ENCODE assay signal across 25 cellular contexts in the genomic region with DNA sequence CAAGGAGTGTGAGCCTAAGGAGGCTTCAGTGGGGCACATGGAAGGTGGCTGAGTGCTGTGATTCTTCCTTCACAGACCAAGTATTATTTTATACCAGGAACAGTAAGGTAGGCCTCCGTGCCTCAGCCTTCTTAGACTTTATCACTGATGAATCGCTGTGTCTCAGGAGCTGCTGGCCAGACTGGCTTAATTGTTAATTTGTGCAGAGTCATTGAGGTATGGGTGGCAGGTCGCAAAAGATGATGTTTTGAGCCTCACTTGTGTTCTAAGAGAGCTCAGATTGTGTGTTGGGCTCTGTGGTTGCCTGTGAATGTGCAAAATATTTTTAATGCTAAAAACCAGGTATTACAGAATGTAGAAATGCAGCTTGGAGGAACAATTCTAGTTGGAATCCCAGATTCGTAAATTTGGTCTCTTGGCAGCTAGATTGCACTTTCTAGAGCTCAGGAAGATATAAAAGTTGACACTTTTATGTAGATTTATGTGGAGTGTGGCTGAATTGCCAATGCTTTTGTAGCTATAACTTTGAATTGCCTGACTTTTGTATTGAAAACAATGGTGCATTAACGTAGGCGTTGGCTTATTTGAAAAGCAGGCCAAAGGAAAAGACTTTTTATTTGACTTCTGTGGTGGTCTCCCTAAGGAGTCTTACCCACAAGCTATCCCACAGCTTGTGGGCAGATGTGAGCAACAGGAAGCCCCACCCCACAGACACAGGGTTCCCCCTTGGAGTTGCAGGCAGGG. TPM values are rescaled to one million over a fixed set of nuclear protein-coding genes. Genes with fewer than 3 reads are reported as not detected.
DNase-seq lines count a peak whose midpoint lies in the region; ATAC-seq, FAIRE-seq and TF ChIP-seq lines count a peak whose summit lies in the region.
"Had no signal": no experiment of that assay in that cellular context is flagged by ENCODE, and none has a peak within 500 bp of the region (broad histone marks: within the 10 kb centered on the region; RNA-seq: fewer than 3 reads in every experiment).

No MANE protein-coding gene starts in this region.

- H3K36me3 Mint-ChIP-seq in nephron (ENCODE audit: low read depth): peaks cover 16% of the 10 kb centered on the region

- peaks cover 47% of the 10 kb centered on the region for H3K4me1 Mint-ChIP-seq in nephron

- TF ChIP-seq POLR2A in K562 (conservative IDR thresholded peaks at IDR 0.05): no peak

- ATAC-seq in K562 (peak; percentile 64; the same call in 2 of the 3 replicates), HG03521 (IDR thresholded peaks at IDR 0.05; ENCODE audit: unreplicated experiment) (no peak)
- ATAC-seq: activated CD4-positive, CD25-positive, alpha-beta regulatory T cell treated with anti-CD3 and anti-CD28 coated beads, Interleukin-2, amount 50 U/mL, for 24 hours; activated naive CD4-positive, alpha-beta T cell treated with anti-CD3 and anti-CD28 coated beads, Interleukin-2, amount 50 U/mL, for 72 hours; left lobe of liver; psoas muscle had no signal

- H3K27ac ChIP-seq in BLaER1 (no peak overlapping the region), HEK293 (ENCODE audit: extremely low read depth, low read depth, low read length) (no peak overlapping the region), K562 (ENCODE audit: extremely low read depth, low read depth, low read length) (no peak overlapping the region)
- H3K27ac ChIP-seq: ascending aorta, esophagus squamous epithelium, psoas muscle, transverse colon had no signal

- no peaks in the 10 kb centered on the region for H3K9me1 ChIP-seq in K562 (ENCODE audit: control insufficient read depth, insufficient read depth, low read length)

- DNase-seq in K562 (ENCODE audit: extremely low read depth in 1 of 4, low spot score in 3 of 4) (no peak), RCC 7860 (ENCODE audit: low spot score) (no peak)
- no peak for DNase-seq in stimulated activated CD4-positive, alpha-beta T cell treated with anti-CD3 and anti-CD28 coated beads, Interleukin-4, amount 100 ng/mL, for 4 hours
- no peak for DNase-seq in activated CD4-positive, CD25-positive, alpha-beta regulatory T cell treated with anti-CD3 and anti-CD28 coated beads, Interleukin-2, amount 50 U/mL, for 72 hours
- DNase-seq: DMS79 treated with DMSO at 0.1 percent for 48 hours; effector CD4-positive, alpha-beta T cell; esophagus squamous epithelium; KG1; NCI-H1048; NCI-H2029 treated with DMSO at 0.1 percent for 48 hours; psoas muscle; RPMI8226; SK-N-SH; stimulated activated CD4-positive, alpha-beta T cell treated with anti-CD3 and anti-CD28 coated beads, Interleukin-4, amount 100 ng/mL, for 1 hour; transverse colon had no signal

- H3K9ac ChIP-seq in BLaER1: no peak overlapping the region; the same call in 1 of the 2 replicates
- H3K9ac ChIP-seq in K562 (ENCODE audit: insufficient read depth in 1 of 2, low read depth in 2 of 2, low read length in 2 of 2): no peak overlapping the region; a peak in 1 of 4 replicates
- H3K9ac ChIP-seq: SK-N-SH had no signal

- no peaks in the 10 kb centered on the region for H3K9me3 Mint-ChIP-seq in nephron
- H3K9me3 Mint-ChIP-seq: activated naive CD4-positive, alpha-beta T cell treated with anti-CD3 and anti-CD28 coated beads, Interleukin-2, amount 50 U/mL, for 72 hours; stimulated activated naive CD8-positive, alpha-beta T cell treated with anti-CD3 and anti-CD28 coated beads, Interleukin-15, Interleukin-2, amounts not matched to agents 100 ng/mL and 50 ng/mL, for 24 hours; T-helper 2 cell treated with Interferon-gamma antibody and Interleukin-4, amounts not matched to agents 5 μg/mL and 100 μg/mL, for 36 hours had no signal

- no peaks in the 10 kb centered on the region for H3K27me3 ChIP-seq in BLaER1
- H3K27me3 ChIP-seq in K562 (ENCODE audit: control insufficient read depth in 2 of 2, insufficient read depth in 2 of 2, low read length in 2 of 2): no peaks in the 10 kb centered on the region
- H3K27me3 ChIP-seq: ascending aorta, esophagus squamous epithelium, transverse colon had no signal

- H3K4me1 ChIP-seq in BLaER1 (peaks cover 33% of the 10 kb centered on the region), HEK293 (ENCODE audit: control insufficient read depth, insufficient read depth, low read length) (no peaks in the 10 kb centered on the region), K562 (replicated peaks in 1 of 2; ENCODE audit: control insufficient read depth in 2 of 2, insufficient read depth in 2 of 2, low read length in 2 of 2) (peaks cover 0 to 8% of the 10 kb centered on the region in 2 experiments; a peak in 2 of 5 replicates)
- H3K4me1 ChIP-seq: esophagus squamous epithelium, psoas muscle, transverse colon had no signal

- CTCF ChIA-PET in HEK293 (lab: Yijun Ruan, JAX) (no interaction called here), K562 (lab: Yijun Ruan, JAX; ENCODE audit: low intra/inter-chr PET ratio) (no interaction called here)

- TF ChIP-seq CTCF in HEK293 (tag by site-specific recombination; IDR thresholded peaks at IDR 0.05): no peak
- TF ChIP-seq CTCF in K562 (IDR thresholded peaks at IDR 0.05 in 2 of 3, conservative IDR thresholded peaks at IDR 0.05 in 1 of 3; ENCODE audit: insufficient read depth in 2 of 3, low read depth in 1 of 3, low read length in 3 of 3): no peak
- TF ChIP-seq CTCF in nephron (IDR thresholded peaks at IDR 0.05; ENCODE audit: unreplicated experiment in 3 of 3): no peak

- POLR2A ChIA-PET in HEK293 (lab: Yijun Ruan, JAX): no interaction called here
- POLR2A ChIA-PET in K562 (lab: Yijun Ruan, JAX): interaction anchor here (0.7 kb wide), 2 partner anchors 9 to 12 kb away, joined by 3 to 4 read pairs; no protein-coding TSS in a partner anchor

- WGBS in K562 (ENCODE audit: insufficient coverage, low coverage, missing lambda C conversion rate): 34% methylated on average over 6 of the region's 6 CpGs

- FAIRE-seq in K562 (lab: Jason Lieb, UNC) (no peak), RCC 7860 (lab: Jason Lieb, UNC) (no peak)

- H3K4me2 ChIP-seq in BLaER1: peak overlapping the region; percentile 68
- no peak overlapping the region for H3K4me2 ChIP-seq in K562 (ENCODE audit: insufficient read depth, low read length)
- H3K4me2 ChIP-seq: SK-N-SH had no signal

- peak overlapping the region; percentile 83 to 91 (median 85) for H3K27ac Mint-ChIP-seq in nephron
- H3K27ac Mint-ChIP-seq: activated naive CD4-positive, alpha-beta T cell treated with anti-CD3 and anti-CD28 coated beads, Interleukin-2, amount 50 U/mL, for 72 hours; stimulated activated naive CD8-positive, alpha-beta T cell treated with anti-CD3 and anti-CD28 coated beads, Interleukin-15, Interleukin-2, amounts not matched to agents 100 ng/mL and 50 ng/mL, for 24 hours; T-helper 2 cell treated with Interferon-gamma antibody and Interleukin-4, amounts not matched to agents 5 μg/mL and 100 μg/mL, for 36 hours had no signal

- H4K20me1 ChIP-seq in BLaER1 (peaks cover 11% of the 10 kb centered on the region; the same call in 1 of the 2 replicates), K562 (replicated peaks; ENCODE audit: control insufficient read depth, insufficient read depth, low read length) (no peaks in the 10 kb centered on the region; the same call in 1 of the 2 replicates)

- H3K9me3 ChIP-seq in BLaER1: no peaks in the 10 kb centered on the region
- H3K9me3 ChIP-seq in HEK293 (ENCODE audit: control insufficient read depth, insufficient read depth, low read depth, low read length): no peaks in the 10 kb centered on the region
- no peaks in the 10 kb centered on the region; the same call in 1 of the 2 replicates for H3K9me3 ChIP-seq in K562 (replicated peaks; ENCODE audit: control insufficient read depth, insufficient read depth, low read depth, low read length)
- H3K9me3 ChIP-seq: ascending aorta, esophagus squamous epithelium, psoas muscle, SK-N-SH, transverse colon had no signal

- no peaks in the 10 kb centered on the region for H3K27me3 Mint-ChIP-seq in nephron (ENCODE audit: low read depth)
- H3K27me3 Mint-ChIP-seq: stimulated activated naive CD8-positive, alpha-beta T cell treated with anti-CD3 and anti-CD28 coated beads, Interleukin-15, Interleukin-2, amounts not matched to agents 100 ng/mL and 50 ng/mL, for 24 hours had no signal

- no peaks in the 10 kb centered on the region for H3K79me2 ChIP-seq in K562 (ENCODE audit: control insufficient read depth, insufficient read depth, low read length)

- no peak overlapping the region for H2AFZ ChIP-seq in K562 (ENCODE audit: low read depth, low read length)

- in situ Hi-C loops in K562 (cut with MboI): no loop called here

- H3K4me3 Mint-ChIP-seq in nephron: peak overlapping the region in 1 of 3 experiments; percentile 30
- H3K4me3 Mint-ChIP-seq: stimulated activated naive CD8-positive, alpha-beta T cell treated with anti-CD3 and anti-CD28 coated beads, Interleukin-15, Interleukin-2, amounts not matched to agents 100 ng/mL and 50 ng/mL, for 24 hours; T-helper 2 cell treated with Interferon-gamma antibody and Interleukin-4, amounts not matched to agents 5 μg/mL and 100 μg/mL, for 36 hours had no signal

- TF ChIP-seq EP300 in K562 (IDR thresholded peaks at IDR 0.05; ENCODE audit: low read length): no peak

- peaks cover 29% of the 10 kb centered on the region for H3K36me3 ChIP-seq in BLaER1
- peaks cover 0 to 2% of the 10 kb centered on the region in 2 experiments; a peak in 1 of 3 replicates for H3K36me3 ChIP-seq in HEK293 (ENCODE audit: control insufficient read depth in 2 of 2, insufficient read depth in 1 of 2, low read length in 2 of 2)
- H3K36me3 ChIP-seq in K562 (ENCODE audit: control insufficient read depth, insufficient read depth, low read length): peaks cover 6% of the 10 kb centered on the region; the same call in 1 of the 3 replicates
- H3K36me3 ChIP-seq: ascending aorta, transverse colon had no signal

- intact Hi-C loops in K562 (cut with micrococcal nuclease): no loop called here

- TF ChIP-seq RAD21 in K562 (CRISPR knock-in tag; conservative IDR thresholded peaks at IDR 0.05 in 1 of 2, IDR thresholded peaks at IDR 0.05 in 1 of 2): no peak

- no TSS peak for BruUV-seq in K562 (replicated peaks; lab: Mats Ljungman, UMichigan)

- no peak overlapping the region for H3K4me3 ChIP-seq in BLaER1
- no peak overlapping the region for H3K4me3 ChIP-seq in HEK293 (ENCODE audit: low read depth, low read length)
- H3K4me3 ChIP-seq in K562: no peak overlapping the region
- H3K4me3 ChIP-seq: ascending aorta, esophagus squamous epithelium, psoas muscle, transverse colon had no signal

RNA-seq across cellular contexts. Expression of a gene that starts 53.4 kb away (rescaled TPM):
- total RNA-seq in K562 (2011; cell fraction: chromatin; rRNA removed; ENCODE audit: low replicate concordance): 71.4 and 116 TPM in 2 replicates
- total RNA-seq in K562 (2011; cell fraction: nucleolus; rRNA removed): 42.0 and 51.1 TPM in 2 replicates
- 50.7 and 70.1 TPM in 2 replicates for total RNA-seq in K562 (2011; cell fraction: nucleoplasm; rRNA removed)
- total RNA-seq in K562 (2014; rRNA removed): 34.8 and 37.7 TPM in 2 replicates
- total RNA-seq in K562 (2014; rRNA removed; fragmentation: Illumina TruSeq; extraction: Trizol): 39.6 and 43.7 TPM in 2 replicates
- 37.7 and 39.0 TPM in 2 replicates for total RNA-seq in K562 (2015; rRNA removed; fragmentation: Illumina TruSeq; extraction: Trizol)
- 48.5 and 51.9 TPM in 2 replicates for total RNA-seq in K562 (2021)
- 34.9 and 39.7 TPM in 2 replicates for polyA plus RNA-seq in K562 (2011; rRNA removed)
- polyA plus RNA-seq in K562 (2011; cell fraction: cytosol; rRNA removed): 28.8 and 29.8 TPM in 2 replicates
- 58.3 and 84.7 TPM in 2 replicates for polyA plus RNA-seq in K562 (2011; cell fraction: nucleus; rRNA removed)
- polyA plus RNA-seq in K562 (2012): 19.9 and 25.8 TPM in 2 replicates
- 37.1 and 42.5 TPM in 2 replicates for polyA plus RNA-seq in K562 (2014; fragmentation: Illumina TruSeq; extraction: Trizol)
- polyA plus RNA-seq in K562 (2014; fragmentation: Nextera tagmentation; extraction: Ambion mirVana): 1 to 10 TPM; 4.9 to 8.4 TPM
- polyA plus RNA-seq in K562 (2014; rRNA removed): 22.1 and 28.2 TPM in 2 replicates
- 93.8 and 106 TPM in 2 replicates for polyA minus RNA-seq in K562 (2011; rRNA and poly(A)+ RNA removed)
- polyA minus RNA-seq in K562 (2011; cell fraction: cytosol; rRNA and poly(A)+ RNA removed): 27.2 and 27.3 TPM in 2 replicates
- polyA minus RNA-seq in K562 (2011; cell fraction: nucleus; rRNA and poly(A)+ RNA removed): 47.8 and 66.4 TPM in 2 replicates
